Comparison of ENCODE assay signal across 8 cellular contexts in the genomic region with DNA sequence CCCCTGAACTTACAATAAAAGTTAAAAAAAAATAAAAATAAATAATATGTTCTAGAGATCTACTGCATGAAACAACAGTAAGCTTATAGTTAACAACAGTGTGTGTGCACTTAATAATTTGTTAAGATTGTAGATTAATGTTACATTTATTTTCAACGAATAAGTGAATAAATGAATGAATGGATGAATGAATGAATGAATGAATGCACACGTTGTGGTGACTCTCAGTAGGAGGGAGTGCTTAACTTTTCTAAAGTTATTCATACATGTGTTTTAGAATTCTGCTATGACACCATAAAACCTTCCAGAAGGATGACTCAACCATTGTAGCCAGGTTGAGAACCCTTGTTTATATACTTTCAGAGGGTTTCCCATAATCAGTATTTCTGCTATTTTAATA.
"Had no signal": no experiment of that assay in that cellular context is flagged by ENCODE, and none has a peak within 500 bp of the region (broad histone marks: within the 10 kb centered on the region; RNA-seq: fewer than 3 reads in every experiment).

No MANE protein-coding gene starts in this region.

- ATAC-seq: HCT116 had no signal

- H3K36me3 ChIP-seq: HAP-1 had no signal

- H3K9me3 ChIP-seq: HAP-1 had no signal

- FAIRE-seq: HTR-8/SVneo had no signal

- H3K4me1 ChIP-seq: HAP-1 had no signal

- H3K4me3 ChIP-seq: HAP-1 had no signal

- DNase-seq: GOT3, H7, HFFc6, IMR-90, KBM-7 had no signal
